Comparison of ENCODE assay signal across 24 cellular contexts in the genomic region with DNA sequence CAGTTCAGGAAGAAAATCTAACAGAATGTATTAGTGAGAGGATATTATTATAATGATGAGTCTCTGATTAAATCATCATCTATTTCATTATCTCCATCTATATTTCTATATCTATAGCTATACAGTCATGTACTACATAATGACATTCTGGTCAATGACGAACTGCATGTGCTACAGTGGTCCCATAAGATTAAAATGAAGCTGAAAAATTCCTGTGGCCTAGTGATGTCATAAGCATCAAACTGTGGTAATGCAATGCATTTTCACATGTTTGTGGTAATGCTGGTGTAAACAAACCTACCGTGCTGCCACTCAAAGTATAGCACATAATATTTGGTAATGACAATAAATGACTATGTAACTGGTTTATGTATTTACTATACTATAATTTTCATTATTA.
A peak's percentile ranks its signal among the peaks of the same experiment; 100 is the strongest.
DNase-seq lines count a peak whose midpoint lies in the region; ATAC-seq, FAIRE-seq and TF ChIP-seq lines count a peak whose summit lies in the region.
"Had no signal": no experiment of that assay in that cellular context is flagged by ENCODE, and none has a peak within 500 bp of the region (broad histone marks: within the 10 kb centered on the region; RNA-seq: fewer than 3 reads in every experiment).

No MANE protein-coding gene starts in this region.

- H3F3A ChIP-seq in MM.1S (ENCODE audit: insufficient read depth, low read length): no peaks in the 10 kb centered on the region

- H3K27me3 Mint-ChIP-seq in astrocyte (ENCODE audit: low read depth, unreplicated experiment): no peaks in the 10 kb centered on the region
- H3K27me3 Mint-ChIP-seq: CD4-positive, alpha-beta memory T cell; IgD-negative memory B cell had no signal

- TF ChIP-seq EP300 in ovary (IDR thresholded peaks at IDR 0.05): no peak

- H3K9me2 ChIP-seq in MM.1S (replicated peaks; ENCODE audit: insufficient read depth, low read length): no peaks in the 10 kb centered on the region

- H4K20me1 ChIP-seq in MM.1S (ENCODE audit: insufficient read depth, low read length): no peaks in the 10 kb centered on the region
- no peaks in the 10 kb centered on the region for H4K20me1 ChIP-seq in astrocyte (ENCODE audit: insufficient read depth, low read length)
- H4K20me1 ChIP-seq: BLaER1 treated with 17β-estradiol and CSF1 and Interleukin-3, amounts not matched to agents 10 nM and 100 nM had no signal

- H3K4me2 ChIP-seq in MM.1S (ENCODE audit: low read depth, low read length): no peak overlapping the region
- H3K4me2 ChIP-seq in astrocyte (ENCODE audit: low read length): no peak overlapping the region
- H3K4me2 ChIP-seq: BLaER1 treated with 17β-estradiol and CSF1 and Interleukin-3, amounts not matched to agents 10 nM and 100 nM had no signal

- no peaks in the 10 kb centered on the region for H3K36me3 Mint-ChIP-seq in astrocyte (ENCODE audit: low read depth, unreplicated experiment)
- H3K36me3 Mint-ChIP-seq: CD4-positive, alpha-beta memory T cell; IgD-negative memory B cell had no signal

- no peak for TF ChIP-seq CTCF in MM.1S (IDR thresholded peaks at IDR 0.05; ENCODE audit: low read length)
- no peak for TF ChIP-seq CTCF in astrocyte (IDR thresholded peaks at IDR 0.05; ENCODE audit: insufficient read depth, low read depth, low read length)
- TF ChIP-seq CTCF in ovary (IDR thresholded peaks at IDR 0.05): no peak

- H2AFZ ChIP-seq in MM.1S (ENCODE audit: low read length) (no peak overlapping the region), astrocyte (ENCODE audit: low read depth, low read length) (no peak overlapping the region)
- H2AFZ ChIP-seq: GM23248 had no signal

- no peak overlapping the region for H3K27ac Mint-ChIP-seq in astrocyte (ENCODE audit: unreplicated experiment)
- H3K27ac Mint-ChIP-seq: CD4-positive, alpha-beta memory T cell; IgD-negative memory B cell had no signal

- H3K9ac ChIP-seq in MM.1S (ENCODE audit: low read length) (no peak overlapping the region), astrocyte (ENCODE audit: low read length) (no peak overlapping the region)
- H3K9ac ChIP-seq: BLaER1 treated with 17β-estradiol and CSF1 and Interleukin-3, amounts not matched to agents 10 nM and 100 nM; GM23248 had no signal

- H3K4me1 ChIP-seq in MM.1S (ENCODE audit: low read length): no peaks in the 10 kb centered on the region
- H3K4me1 ChIP-seq in astrocyte (ENCODE audit: insufficient read depth, low read length): no peaks in the 10 kb centered on the region
- H3K4me1 ChIP-seq in ovary (ENCODE audit: insufficient read depth): no peaks in the 10 kb centered on the region
- H3K4me1 ChIP-seq: BLaER1 treated with 17β-estradiol and CSF1 and Interleukin-3, amounts not matched to agents 10 nM and 100 nM; Caco-2 had no signal

- H3K79me2 ChIP-seq in MM.1S (ENCODE audit: low read length): no peaks in the 10 kb centered on the region
- H3K79me2 ChIP-seq in astrocyte (ENCODE audit: insufficient read depth, low read length): no peaks in the 10 kb centered on the region

- 90 to 93% (median 92%) methylated on average over 2 of the region's 2 CpGs for whole genome bisulfite sequencing in ovary, 3 donors

- TF ChIP-seq POLR2A in ovary (IDR thresholded peaks at IDR 0.05): no peak

- no peak overlapping the region for H3K4me3 ChIP-seq in MM.1S (ENCODE audit: low read length)
- H3K4me3 ChIP-seq in astrocyte (ENCODE audit: insufficient read depth, low read depth, low read length): no peak overlapping the region
- no peak overlapping the region for H3K4me3 ChIP-seq in ovary
- H3K4me3 ChIP-seq: BLaER1 treated with 17β-estradiol and CSF1 and Interleukin-3, amounts not matched to agents 10 nM and 100 nM; GM23248 had no signal

- DNase-seq in MM.1S (peak; percentile 30), astrocyte (ENCODE audit: low read depth) (peak; percentile 49), fibroblast of peridontal ligament (ENCODE audit: extremely low read depth) (peak; percentile 63), urothelium cell line (ENCODE audit: low spot score) (no peak), ovary (no peak), left ventricle myocardium superior (no peak)
- DNase-seq: ACHN; Caco-2; CD4-positive, alpha-beta memory T cell; DMS 273 treated with DMSO at 0.1 percent for 48 hours; DMS79 treated with DMSO at 0.1 percent for 48 hours; GM23248; HCEC 1CT; MV-4-11; NCI-H1105 treated with DMSO at 0.1 percent for 48 hours; NCI-H2029 treated with DMSO at 0.1 percent for 48 hours; NCI-H345; NCI-H526; SHP77 had no signal

- peaks cover 5% of the 10 kb centered on the region for H3K9me3 Mint-ChIP-seq in astrocyte (ENCODE audit: unreplicated experiment)

- intact Hi-C loops in ovary (cut with DNase I): no loop called here
- intact Hi-C loops in left ventricle myocardium superior (cut with micrococcal nuclease): no loop called here

- H3K27ac ChIP-seq in MM.1S (ENCODE audit: low read length) (no peak overlapping the region), astrocyte (ENCODE audit: low read depth, low read length) (no peak overlapping the region), ovary (no peak overlapping the region)
- H3K27ac ChIP-seq: BLaER1 treated with 17β-estradiol and CSF1 and Interleukin-3, amounts not matched to agents 10 nM and 100 nM; GM23248 had no signal

- H3K27me3 ChIP-seq in MM.1S (replicated peaks; ENCODE audit: insufficient read depth, low read length) (no peaks in the 10 kb centered on the region), astrocyte (ENCODE audit: insufficient read depth, low read length) (no peaks in the 10 kb centered on the region), ovary (no peaks in the 10 kb centered on the region)
- H3K27me3 ChIP-seq: BLaER1 treated with 17β-estradiol and CSF1 and Interleukin-3, amounts not matched to agents 10 nM and 100 nM had no signal

- no peaks in the 10 kb centered on the region for H3K4me1 Mint-ChIP-seq in astrocyte (ENCODE audit: low read depth, unreplicated experiment)
- H3K4me1 Mint-ChIP-seq: CD4-positive, alpha-beta memory T cell; IgD-negative memory B cell had no signal

- H3K36me3 ChIP-seq in MM.1S (replicated peaks; ENCODE audit: insufficient read depth, low read length) (no peaks in the 10 kb centered on the region), astrocyte (ENCODE audit: insufficient read depth, low read length) (no peaks in the 10 kb centered on the region), ovary (no peaks in the 10 kb centered on the region)

- no peaks in the 10 kb centered on the region for H3K9me3 ChIP-seq in MM.1S (replicated peaks; ENCODE audit: insufficient read depth, low read length)
- H3K9me3 ChIP-seq in astrocyte (ENCODE audit: insufficient read depth, low read depth, low read length): no peaks in the 10 kb centered on the region
- H3K9me3 ChIP-seq in ovary: no peaks in the 10 kb centered on the region
- H3K9me3 ChIP-seq: Caco-2 had no signal

- ATAC-seq in HG02852 (IDR thresholded peaks at IDR 0.05; ENCODE audit: unreplicated experiment): no peak
- ATAC-seq in left ventricle myocardium superior: no peak

- FAIRE-seq in astrocyte (lab: Jason Lieb, UNC) (no peak), urothelium cell line (lab: Jason Lieb, UNC) (peak; percentile 74)
- FAIRE-seq: GM12891, HTR-8/SVneo had no signal

- H3K4me3 Mint-ChIP-seq in astrocyte (ENCODE audit: unreplicated experiment): no peak overlapping the region
- H3K4me3 Mint-ChIP-seq: CD4-positive, alpha-beta memory T cell; IgD-negative memory B cell had no signal

Comparison
In these comparisons a context has a peak if more than half of its experiments do, and no peak if none do; other contexts are left out.
1. DNase-seq: peak in MM.1S (single experiment), astrocyte (single experiment) and fibroblast of peridontal ligament (single experiment); none in urothelium cell line (single experiment), ovary (0 of 5) and left ventricle myocardium superior (single experiment).